8 cellular contexts compared by ENCODE assay signal in the genomic region with DNA sequence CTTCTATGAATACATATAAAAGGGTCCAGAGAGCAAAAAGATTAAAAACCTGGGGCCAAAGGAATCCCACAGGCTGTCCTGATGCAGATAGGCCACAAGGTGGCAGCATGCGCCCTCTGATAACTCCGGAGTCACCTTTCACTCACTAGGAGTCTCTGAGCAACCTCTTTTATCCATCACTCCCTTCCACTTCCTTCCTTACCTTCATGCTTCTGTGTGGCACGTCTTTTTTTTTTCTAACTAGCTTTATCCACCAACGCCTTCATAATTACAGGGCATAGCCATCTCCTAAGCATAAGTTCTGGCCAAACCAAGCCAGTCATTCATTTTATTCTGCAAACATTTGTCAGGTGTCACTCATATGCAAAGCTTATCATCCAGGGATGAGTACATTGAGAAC. TPM values are rescaled to one million over a fixed set of nuclear protein-coding genes. Genes with fewer than 3 reads are reported as not detected.
DNase-seq lines count a peak whose midpoint lies in the region; ATAC-seq and TF ChIP-seq lines count a peak whose summit lies in the region.

No MANE protein-coding gene starts in this region.

- TF ChIP-seq CTCF in Caco-2 (IDR thresholded peaks at IDR 0.05; ENCODE audit: insufficient read depth in 1 of 2, low read depth in 1 of 2, low read length in 1 of 2, severe bottlenecking in 1 of 2, unreplicated experiment in 1 of 2): peak; percentile 89 to 93
- peak; percentile 84 to 99 (median 95) for TF ChIP-seq CTCF in dorsolateral prefrontal cortex (IDR thresholded peaks at IDR 0.05 in 54 of 56, conservative IDR thresholded peaks at IDR 0.05 in 2 of 56; ENCODE audit: low read depth in 1 of 56, partially characterized antibody in 56 of 56)

- H3K9me3 ChIP-seq in Caco-2: no peaks in the 10 kb centered on the region

- H3K27me3 ChIP-seq in Caco-2 (replicated peaks; ENCODE audit: control insufficient read depth, insufficient read depth, low read length): no peaks in the 10 kb centered on the region
- peaks cover 0 to 34% (median 14%) of the 10 kb centered on the region in 45 donors for H3K27me3 ChIP-seq in dorsolateral prefrontal cortex

- H3K27ac ChIP-seq in dorsolateral prefrontal cortex: no peak overlapping the region

- peaks cover 15% of the 10 kb centered on the region for H3K27me3 Mint-ChIP-seq in Caco-2 (ENCODE audit: insufficient read depth, unreplicated experiment)

- POLR2A ChIA-PET in Caco-2 (lab: Charles Lee): interaction anchor here (0.7 kb wide), 1 partner anchor 181 kb away, joined by 3 read pairs; no protein-coding TSS in a partner anchor

- DNase-seq in Caco-2 (peak; percentile 60 to 72), NCI-H748 treated with DMSO at 0.1 percent for 48 hours (lab: John Stamatoyannopoulos, UW) (peak; percentile 66), dorsolateral prefrontal cortex (peak in 9 of 10 donors; percentile 56 to 82 (median 70)), lung microvascular endothelial cell (ENCODE audit: low read depth in 2 of 2) (peak; percentile 67 to 78)
- peak; percentile 46 to 53 for DNase-seq in activated CD4-positive, alpha-beta T cell treated with anti-CD3 and anti-CD28 coated beads, Interleukin-2, amount 50 U/mL, for 4 hours
- DNase-seq in stimulated activated CD8-positive, alpha-beta memory T cell treated with anti-CD3 and anti-CD28 coated beads, Interleukin-15, amount 100 ng/mL, for 24 hours (ENCODE audit: low read depth): peak; percentile 21

- intact Hi-C loops in Caco-2 (cut with micrococcal nuclease; ENCODE audit: unreplicated experiment): loop anchor here (1.0 to 10.0 kb wide), 4 partner anchors 52 to 395 kb away; partner anchors contain the start of gene S100A2
- intact Hi-C loops in dorsolateral prefrontal cortex (cut with DNase I): loop anchor here (2.0 to 10.0 kb wide), 3 partner anchors 142 to 632 kb away; partner anchors contain the start of genes RAB13 (in 1 of the 2) and S100A2 (in 1 of the 2)

- CTCF ChIA-PET in Caco-2 (lab: Charles Lee): interaction anchor here (0.6 to 2.8 kb wide), 6 partner anchors 9 to 375 kb away, joined by 3 to 42 read pairs (median 5); partner anchors contain the start of gene INTS3

- H3K4me3 Mint-ChIP-seq in Caco-2 (ENCODE audit: unreplicated experiment): no peak overlapping the region

- H3K36me3 Mint-ChIP-seq in Caco-2 (ENCODE audit: insufficient read depth, unreplicated experiment): no peaks in the 10 kb centered on the region

- BruUV-seq in Caco-2 (replicated peaks; lab: Mats Ljungman, UMichigan): no TSS peak

- H3K27ac Mint-ChIP-seq in Caco-2 (ENCODE audit: unreplicated experiment): no peak overlapping the region

- H3K4me3 ChIP-seq in Caco-2 (ENCODE audit: low read depth, low read length) (no peak overlapping the region), dorsolateral prefrontal cortex (no peak overlapping the region)

- no peaks in the 10 kb centered on the region for H3K4me1 Mint-ChIP-seq in Caco-2 (ENCODE audit: low read depth, unreplicated experiment)

- H3K9me3 Mint-ChIP-seq in Caco-2 (ENCODE audit: unreplicated experiment): no peaks in the 10 kb centered on the region

- H3K36me3 ChIP-seq in Caco-2 (ENCODE audit: control insufficient read depth, insufficient read depth, low read length): no peaks in the 10 kb centered on the region

- ATAC-seq in HG03520 (IDR thresholded peaks at IDR 0.05; ENCODE audit: unreplicated experiment) (peak; percentile 71), HG02970 (IDR thresholded peaks at IDR 0.05; ENCODE audit: low FRiP score, unreplicated experiment) (no peak)

- no peaks in the 10 kb centered on the region for H3K4me1 ChIP-seq in Caco-2

RNA-seq across cellular contexts. Expression of gene PGLYRP4, which starts 3.9 kb away (rescaled TPM):
- total RNA-seq in Caco-2 (2022) (not detected in 2 replicates), dorsolateral prefrontal cortex (not detected), lung microvascular endothelial cell (not detected in 2 replicates)

RNA-seq across cellular contexts. Expression of gene S100A9, which starts 5.1 kb away (rescaled TPM):
- 0.63 TPM in 1 of 2 replicates, not detected in the other for total RNA-seq in Caco-2 (2022)
- total RNA-seq in dorsolateral prefrontal cortex: 100 to 1,000 TPM in 9 of 120 experiments, 10 to 100 TPM in 83, 1 to 10 TPM in 25, under 1 TPM in 1, not detected in 2; 1.00 to 458 (median 25.1) TPM
- total RNA-seq in lung microvascular endothelial cell: 0.22 and 1.2 TPM in 2 replicates

RNA-seq across cellular contexts. Expression of gene S100A12, which starts 22.9 kb away (rescaled TPM):
- total RNA-seq in Caco-2 (2022): not detected in 2 replicates
- total RNA-seq in dorsolateral prefrontal cortex: 100 to 1,000 TPM in 1 of 120 experiments, 10 to 100 TPM in 13, 1 to 10 TPM in 58, not detected in 48; 1.0 to 130 (median 4.4) TPM
- total RNA-seq in lung microvascular endothelial cell: not detected in 2 replicates

RNA-seq across cellular contexts. Expression of gene S100A8, which starts 38.4 kb away (rescaled TPM):
- not detected in 2 replicates for total RNA-seq in Caco-2 (2022)
- total RNA-seq in dorsolateral prefrontal cortex: 100 to 1,000 TPM in 7 of 120 experiments, 10 to 100 TPM in 77, 1 to 10 TPM in 33, not detected in 3; 1.0 to 443 (median 19.6) TPM
- not detected in 2 replicates for total RNA-seq in lung microvascular endothelial cell

RNA-seq across cellular contexts. Expression of gene PGLYRP3, which starts 39.8 kb away (rescaled TPM):
- total RNA-seq in Caco-2 (2022) (not detected in 2 replicates), dorsolateral prefrontal cortex (not detected), lung microvascular endothelial cell (not detected in 2 replicates)

Comparison
In these comparisons a context has a peak if more than half of its experiments do, and no peak if none do; other contexts are left out.
1. DNase-seq: peak in every context shown above with its lines; median percentile 72 in lung microvascular endothelial cell; 70 in dorsolateral prefrontal cortex; 66 in Caco-2; 66 in NCI-H748 treated with DMSO at 0.1 percent for 48 hours; 50 in activated CD4-positive, alpha-beta T cell treated with anti-CD3 and anti-CD28 coated beads, Interleukin-2, amount 50 U/mL, for 4 hours; 21 in stimulated activated CD8-positive, alpha-beta memory T cell treated with anti-CD3 and anti-CD28 coated beads, Interleukin-15, amount 100 ng/mL, for 24 hours.